Comparison of ENCODE assay signal across 8 cellular contexts in genomic region chr15:83066761-83067637, GRCh38.
A peak's percentile ranks its signal among the peaks of the same experiment; 100 is the strongest.
DNase-seq lines count a peak whose midpoint lies in the region; ATAC-seq lines count a peak whose summit lies in the region.

BTBD1 (minus strand) TSS chr15:83067252; CDS start chr15:83067151, 101 bp downstream.

- peak within 1 kb of the TSS; percentile 72 to 87 for H3K9ac ChIP-seq in mucosa of rectum (ENCODE audit: low read depth in 1 of 2, low read length in 2 of 2)

- peak; percentile 79 for ATAC-seq in GM21390 (IDR thresholded peaks at IDR 0.05; ENCODE audit: unreplicated experiment)

- H3K4me3 ChIP-seq in mucosa of rectum (ENCODE audit: low read length in 2 of 2): peak within 1 kb of the TSS; percentile 66 to 98

- no peaks in the 10 kb centered on the region for H3K27me3 ChIP-seq in mucosa of rectum (ENCODE audit: control insufficient read depth in 2 of 2, insufficient read depth in 2 of 2, low read length in 2 of 2)

- peaks cover 0 to 2% of the 10 kb centered on the region in 2 donors for H3K36me3 ChIP-seq in mucosa of rectum (ENCODE audit: control insufficient read depth in 2 of 2, insufficient read depth in 2 of 2, low read length in 2 of 2)

- H3K9me3 ChIP-seq in mucosa of rectum (ENCODE audit: control insufficient read depth in 2 of 2, low read length in 2 of 2): no peaks in the 10 kb centered on the region

- peak within 1 kb of the TSS; percentile 79 for H3K27ac ChIP-seq in epithelial cell of prostate
- H3K27ac ChIP-seq in mucosa of rectum (ENCODE audit: low read depth in 2 of 2, low read length in 2 of 2): peak within 1 kb of the TSS; percentile 86 to 90

- DNase-seq in DMS 273 (lab: John Stamatoyannopoulos, UW; ENCODE audit: unreplicated experiment) (peak; percentile 95), HUDEP-2 (lab: John Stamatoyannopoulos, UW; ENCODE audit: unreplicated experiment in 76 of 76) (peak in 75 of 76 experiments; percentile 59 to 97 (median 92)), OCI-M1 (lab: John Stamatoyannopoulos, UW) (peak; percentile 95), activated T-cell treated with anti-CD3 and anti-CD28 coated beads for 4 hours (peak; percentile 72), epithelial cell of prostate (ENCODE audit: low read depth, low spot score) (peak; percentile 93)
- peak; percentile 57 to 81 for DNase-seq in stimulated activated CD8-positive, alpha-beta memory T cell treated with anti-CD3 and anti-CD28 coated beads, Interleukin-4, amount 100 ng/mL, for 4 hours (ENCODE audit: low read depth in 2 of 2, low spot score in 1 of 2)

- H3K4me1 ChIP-seq in mucosa of rectum (ENCODE audit: control insufficient read depth in 2 of 2, insufficient read depth in 2 of 2, low read length in 2 of 2): peaks cover 25 to 30% of the 10 kb centered on the region in 2 donors

Comparison
In these comparisons a context has a peak if more than half of its experiments do, and no peak if none do; other contexts are left out.
1. Peak in every context shown above with its lines: DNase-seq, ATAC-seq, H3K4me3 ChIP-seq and H3K27ac ChIP-seq.